ENCODE assay signal across 2 cellular contexts in genomic region chr19:43562211-43562697, GRCh38.
A peak's percentile ranks its signal among the peaks of the same experiment; 100 is the strongest.
TF ChIP-seq lines count a peak whose summit lies in the region.

No MANE protein-coding gene starts in this region.

TF ChIP-seq in IMR-90, 13 proteins besides CTCF, POLR2A, EP300 and RAD21:
- TF ChIP-seq CHD1 (IDR thresholded peaks at IDR 0.05; ENCODE audit: low read depth, low read length) (no peak), RCOR1 (IDR thresholded peaks at IDR 0.05; ENCODE audit: insufficient replicate concordance, low read length) (peak; percentile 42), FOS (IDR thresholded peaks at IDR 0.05; ENCODE audit: low read depth, low read length) (peak; percentile 49; the same call in 1 of the 2 replicates), MAFK (IDR thresholded peaks at IDR 0.05; ENCODE audit: low read depth, low read length) (no peak), RFX5 (IDR thresholded peaks at IDR 0.05; ENCODE audit: low read depth, low read length) (no peak), USF2 (IDR thresholded peaks at IDR 0.05; ENCODE audit: low read depth, low read length) (no peak), SMC3 (IDR thresholded peaks at IDR 0.05; ENCODE audit: low read depth, low read length) (no peak)

TF ChIP-seq in GM23338, 12 proteins besides CTCF, POLR2A, EP300 and RAD21:
- TF ChIP-seq STAT1 (IDR thresholded peaks at IDR 0.05; ENCODE audit: unreplicated experiment) = no peak
- TF ChIP-seq ZNF462 (CRISPR knock-in tag; IDR thresholded peaks at IDR 0.05) = no peak
- no peak for TF ChIP-seq ZNF114 (CRISPR knock-in tag; IDR thresholded peaks at IDR 0.05)
- TF ChIP-seq REST (IDR thresholded peaks at IDR 0.05; ENCODE audit: unreplicated experiment) = no peak
- no peak for TF ChIP-seq JUNB (IDR thresholded peaks at IDR 0.05; ENCODE audit: unreplicated experiment)
- no peak for TF ChIP-seq POLR2AphosphoS5 (IDR thresholded peaks at IDR 0.05; ENCODE audit: low read depth)
- TF ChIP-seq EZH2 (IDR thresholded peaks at IDR 0.05; ENCODE audit: low read depth, unreplicated experiment) = no peak
- no peak for TF ChIP-seq CREB1 (CRISPR knock-in tag; IDR thresholded peaks at IDR 0.05; ENCODE audit: low read depth)
- no peak for TF ChIP-seq NANOG (IDR thresholded peaks at IDR 0.05; ENCODE audit: borderline replicate concordance)
- no peak for TF ChIP-seq ETS1 (IDR thresholded peaks at IDR 0.05)
TF ChIP-seq in GM23338: peak in this region for 0.
